Comparison of ENCODE assay signal across 8 cellular contexts in genomic region chr12:42325326-42325775, GRCh38. TPM values are rescaled to one million over a fixed set of nuclear protein-coding genes. Genes with fewer than 3 reads are reported as not detected.
DNase-seq lines count a peak whose midpoint lies in the region; ATAC-seq and TF ChIP-seq lines count a peak whose summit lies in the region.

No MANE protein-coding gene starts in this region.

- H3K36me3 Mint-ChIP-seq in naive thymus-derived CD8-positive, alpha-beta T cell: peaks cover 6 to 22% (median 8%) of the 10 kb centered on the region in 3 donors

- TF ChIP-seq CTCF in AG04450 (IDR thresholded peaks at IDR 0.05; ENCODE audit: low read depth, low read length) (no peak), LNCaP clone FGC (IDR thresholded peaks at IDR 0.05; ENCODE audit: control insufficient read depth, extremely low read depth, insufficient read depth) (no peak), coronary artery (IDR thresholded peaks at IDR 0.05) (no peak)

- H3K27me3 Mint-ChIP-seq in naive thymus-derived CD8-positive, alpha-beta T cell: no peaks in the 10 kb centered on the region

- POLR2A ChIA-PET in AG04450 (lab: Yijun Ruan, JAX): interaction anchor here (0.6 kb wide), 1 partner anchor 1473 kb away, joined by 6 read pairs; no protein-coding TSS in a partner anchor
- POLR2A ChIA-PET in naive thymus-derived CD8-positive, alpha-beta T cell (lab: Charles Lee): no interaction called here

- no peaks in the 10 kb centered on the region for H3K9me3 Mint-ChIP-seq in naive thymus-derived CD8-positive, alpha-beta T cell

- no peaks in the 10 kb centered on the region for H3K27me3 ChIP-seq in AG04450 (ENCODE audit: control insufficient read depth, insufficient read depth, low read length)

- H3K4me3 Mint-ChIP-seq in naive thymus-derived CD8-positive, alpha-beta T cell: peak overlapping the region; percentile 96 to 99 (median 98)

- H3K4me1 Mint-ChIP-seq in naive thymus-derived CD8-positive, alpha-beta T cell: peaks cover 22 to 55% (median 45%) of the 10 kb centered on the region in 4 donors

- no peaks in the 10 kb centered on the region for H3K9me3 ChIP-seq in AG04450 (ENCODE audit: control insufficient read depth, insufficient read depth, low read length)

- CTCF ChIA-PET in AG04450 (lab: Charles Lee): interaction anchor here (0.8 to 0.9 kb wide), 2 partner anchors 47 to 118 kb away, joined by 3 read pairs; no protein-coding TSS in a partner anchor

- DNase-seq in AG04450 (ENCODE audit: low read depth, low spot score) (no peak), LNCaP clone FGC (ENCODE audit: low read depth) (no peak), coronary artery (ENCODE audit: low spot score) (no peak), NCI-H2196 treated with DMSO at 0.1 percent for 48 hours (lab: John Stamatoyannopoulos, UW; ENCODE audit: unreplicated experiment) (no peak), D341Med (ENCODE audit: low spot score) (no peak), nucleus accumbens (lab: John Stamatoyannopoulos, UW) (no peak)
- DNase-seq in naive thymus-derived CD8-positive, alpha-beta T cell: no peak
- no peak for DNase-seq in stimulated activated CD4-positive, alpha-beta T cell treated with anti-CD3 and anti-CD28 coated beads, Interleukin-12 subunit alpha, Interleukin-12 subunit beta, amount 100 ng/mL, for 4 hours

- no peak for ATAC-seq in naive thymus-derived CD8-positive, alpha-beta T cell

- H3K27ac Mint-ChIP-seq in naive thymus-derived CD8-positive, alpha-beta T cell: peak overlapping the region; percentile 91 to 99 (median 98)

- H3K4me3 ChIP-seq in AG04450 (ENCODE audit: low read depth, low read length) (peak overlapping the region; percentile 86), LNCaP clone FGC (ENCODE audit: low read depth, low read length) (peak overlapping the region; percentile 87), coronary artery (peak overlapping the region; percentile 86)

- H3K27ac ChIP-seq in AG04450 (ENCODE audit: low read depth, low read length) (peak overlapping the region; percentile 81), coronary artery (peak overlapping the region; percentile 86 to 92)

RNA-seq across cellular contexts. Expression of gene ZCRB1, which starts 0.5 kb away (rescaled TPM):
- polyA plus RNA-seq in AG04450 (2011; rRNA removed): 43.4 and 59.6 TPM in 2 replicates
- 14.8 and 17.8 TPM in 2 replicates for polyA minus RNA-seq in AG04450 (2011; rRNA and poly(A)+ RNA removed)
- 10 to 100 TPM; 29.6 to 33.5 TPM for total RNA-seq in naive thymus-derived CD8-positive, alpha-beta T cell
- 10 to 100 TPM; 67.7 to 80.4 (median 74.0) TPM for polyA plus RNA-seq in naive thymus-derived CD8-positive, alpha-beta T cell

RNA-seq across cellular contexts. Expression of gene PPHLN1, which starts 0.6 kb away (rescaled TPM):
- polyA plus RNA-seq in AG04450 (2011; rRNA removed): 59.4 and 89.1 TPM in 2 replicates
- polyA minus RNA-seq in AG04450 (2011; rRNA and poly(A)+ RNA removed): 29.1 and 45.0 TPM in 2 replicates
- total RNA-seq in naive thymus-derived CD8-positive, alpha-beta T cell: 100 to 1,000 TPM; 107 to 111 TPM
- polyA plus RNA-seq in naive thymus-derived CD8-positive, alpha-beta T cell: 100 to 1,000 TPM; 152 to 178 (median 155) TPM
